Comparison of ENCODE assay signal across 27 cellular contexts in the genomic region with DNA sequence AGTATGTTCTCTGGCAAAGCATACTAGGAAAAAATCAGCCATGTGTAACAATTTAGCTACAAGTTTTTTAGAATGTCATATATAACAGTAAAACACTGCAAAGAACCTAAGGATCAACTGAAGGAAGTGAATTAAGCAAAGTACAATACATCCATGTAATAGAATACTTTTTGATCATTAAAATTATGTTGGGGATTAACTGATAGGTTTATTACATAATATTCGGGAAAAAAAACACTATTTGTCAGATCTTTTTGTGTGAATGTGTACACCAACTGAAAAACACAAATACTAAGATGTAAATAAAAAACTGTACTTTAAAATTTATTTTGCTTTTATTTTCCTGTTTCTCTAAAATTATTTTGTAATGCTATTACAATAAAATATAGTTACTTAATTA.
"Had no signal": no experiment of that assay in that cellular context is flagged by ENCODE, and none has a peak within 500 bp of the region (broad histone marks: within the 10 kb centered on the region; RNA-seq: fewer than 3 reads in every experiment).

No MANE protein-coding gene starts in this region.

- FAIRE-seq: colon, endometrium, endothelial cell of umbilical vein had no signal

- H3K4me3 ChIP-seq: colonic mucosa, coronary artery, dorsolateral prefrontal cortex, esophagus muscularis mucosa, esophagus squamous epithelium, gastrocnemius medialis, gastroesophageal sphincter, heart left ventricle, heart right ventricle had no signal

- H3K27ac ChIP-seq: colonic mucosa, coronary artery, dorsolateral prefrontal cortex, epithelial cell of prostate, esophagus muscularis mucosa, esophagus squamous epithelium, foreskin keratinocyte, gastrocnemius medialis, gastroesophageal sphincter, heart left ventricle, heart right ventricle had no signal

- H3K4me1 ChIP-seq: colonic mucosa, esophagus muscularis mucosa, esophagus squamous epithelium, foreskin keratinocyte, gastrocnemius medialis, gastroesophageal sphincter, heart left ventricle, heart right ventricle had no signal

- H3K36me3 ChIP-seq: colonic mucosa, esophagus muscularis mucosa, esophagus squamous epithelium, gastrocnemius medialis, gastroesophageal sphincter, heart left ventricle, heart right ventricle had no signal

- DNase-seq: colonic mucosa; cortex of kidney; dermis blood vessel endothelial cell; dorsolateral prefrontal cortex; effector CD4-positive, alpha-beta T cell; effector CD8-positive, alpha-beta T cell; effector memory CD4-positive, alpha-beta T cell; effector memory CD8-positive, alpha-beta T cell; endodermal cell; erythroblast; esophagus squamous epithelium; foreskin fibroblast; foreskin keratinocyte; foreskin melanocyte; gastrocnemius medialis; glutamatergic neuron; head of caudate nucleus; heart left ventricle; heart right ventricle had no signal

- H3K9me3 ChIP-seq: colonic mucosa, esophagus muscularis mucosa, esophagus squamous epithelium, gastrocnemius medialis, gastroesophageal sphincter, heart left ventricle, heart right ventricle had no signal

- ATAC-seq: effector memory CD8-positive, alpha-beta T cell; esophagus mucosa; foreskin keratinocyte; gastrocnemius medialis; gastroesophageal sphincter; heart left ventricle; heart right ventricle had no signal

- H3K27me3 ChIP-seq: colonic mucosa, dorsolateral prefrontal cortex, esophagus muscularis mucosa, esophagus squamous epithelium, foreskin keratinocyte, gastrocnemius medialis, gastroesophageal sphincter, heart left ventricle, heart right ventricle had no signal
